In genomic region chr1:37478451-37478871, GRCh38 we compare ENCODE assay signal across 8 cellular contexts. TPM values are rescaled to one million over a fixed set of nuclear protein-coding genes. Genes with fewer than 3 reads are reported as not detected.
DNase-seq lines count a peak whose midpoint lies in the region; ATAC-seq and TF ChIP-seq lines count a peak whose summit lies in the region.

No MANE protein-coding gene starts in this region.

- POLR2A ChIA-PET in RWPE1 (lab: Yijun Ruan, JAX; ENCODE audit: low non-redundant PET), result interaction anchor here (0.6 to 0.9 kb wide), 2 partner anchors 12 to 18 kb away, joined by 3 to 4 read pairs; no protein-coding TSS in a partner anchor

- peak overlapping the region; percentile 94 for H3K9ac ChIP-seq in mammary epithelial cell (ENCODE audit: insufficient read depth, low read length)

- intact Hi-C loops in mammary epithelial cell (cut with micrococcal nuclease), result loop anchor here (5.0 kb wide), 1 partner anchor 214 kb away; the partner anchor contains the start of gene CDCA8
- intact Hi-C loops in ovary (cut with DNase I), result no loop called here

- H3K27ac ChIP-seq in RWPE1 (peak overlapping the region; percentile 100), mammary epithelial cell (ENCODE audit: insufficient read depth, low read depth, low read length) (peak overlapping the region; percentile 96), ovary (peak overlapping the region; percentile 54 to 85)

- ATAC-seq in HG03095 (IDR thresholded peaks at IDR 0.05; ENCODE audit: unreplicated experiment) (no peak), HG02763 (IDR thresholded peaks at IDR 0.05; ENCODE audit: unreplicated experiment) (no peak)

- dilution Hi-C loops in mammary epithelial cell (cut with HindIII; ENCODE audit: low sequenced_read_pairs), result no loop called here

- H3K4me3 ChIP-seq in mammary epithelial cell (replicated peaks in 1 of 3; ENCODE audit: insufficient read depth in 1 of 3, low read depth in 2 of 3, low read length in 3 of 3) (peak overlapping the region; percentile 84 to 87 (median 85)), ovary (no peak overlapping the region)

- in situ Hi-C loops in mammary epithelial cell (cut with MboI; ENCODE audit: low sequenced_read_pairs in 2 of 2), result no loop called here

- no peak overlapping the region for H2AFZ ChIP-seq in mammary epithelial cell (ENCODE audit: low read depth, low read length)

- peaks cover 58% of the 10 kb centered on the region for H3K4me1 ChIP-seq in mammary epithelial cell (ENCODE audit: insufficient read depth, low read length)
- peaks cover 38% of the 10 kb centered on the region for H3K4me1 ChIP-seq in ovary (ENCODE audit: insufficient read depth)

- DNase-seq in GM10266 (ENCODE audit: extremely low spot score), result no peak
- peak; percentile 39 for DNase-seq in RWPE1 (ENCODE audit: low spot score)
- DNase-seq in mammary epithelial cell, result peak; percentile 78
- DNase-seq in ovary, result no peak
- no peak for DNase-seq in NCI-H1930 (lab: John Stamatoyannopoulos, UW)
- no peak for DNase-seq in SKM-1 (lab: John Stamatoyannopoulos, UW; ENCODE audit: unreplicated experiment)

- peak; percentile 11 for TF ChIP-seq CTCF in GM10266 (IDR thresholded peaks at IDR 0.05; ENCODE audit: control insufficient read depth, insufficient read depth, low read depth, missing control alignments)
- 0 out of 2 replicates have a peak, but pooled peaks have one; percentile 13 for TF ChIP-seq CTCF in RWPE1 (conservative IDR thresholded peaks at IDR 0.05; ENCODE audit: low read depth)
- no peak for TF ChIP-seq CTCF in mammary epithelial cell (conservative IDR thresholded peaks at IDR 0.05 in 1 of 2, IDR thresholded peaks at IDR 0.05 in 1 of 2; ENCODE audit: extremely low read depth in 1 of 2, insufficient read depth in 1 of 2, low read depth in 1 of 2, low read length in 2 of 2)
- TF ChIP-seq CTCF in ovary (IDR thresholded peaks at IDR 0.05), result no peak

- no peaks in the 10 kb centered on the region for H4K20me1 ChIP-seq in mammary epithelial cell (ENCODE audit: insufficient read depth, low read length)

- H3K36me3 ChIP-seq in mammary epithelial cell (ENCODE audit: insufficient read depth, low read length), result peaks cover 19% of the 10 kb centered on the region
- H3K36me3 ChIP-seq in ovary, result no peaks in the 10 kb centered on the region

- TF ChIP-seq EP300 in ovary (IDR thresholded peaks at IDR 0.05), result no peak

- CTCF ChIA-PET in RWPE1 (lab: Yijun Ruan, JAX), result interaction anchor here (0.6 to 4.7 kb wide), 6 partner anchors 8 to 924 kb away, joined by 3 to 32 read pairs (median 4); no protein-coding TSS in a partner anchor
- CTCF ChIA-PET in mammary epithelial cell (lab: Charles Lee; ENCODE audit: low non-redundant PET), result interaction anchor here (1.1 kb wide), 1 partner anchor 24 kb away, joined by 3 read pairs; no protein-coding TSS in a partner anchor

- 64% methylated on average over 6 of the region's 8 CpGs for WGBS in mammary epithelial cell (ENCODE audit: low coverage, missing lambda C conversion rate)
- whole genome bisulfite sequencing in ovary, 3 donors, result 87 to 95% (median 92%) methylated on average over 8 of the region's 8 CpGs

- H3K27me3 ChIP-seq in mammary epithelial cell (ENCODE audit: insufficient read depth, low read length), result no peaks in the 10 kb centered on the region
- no peaks in the 10 kb centered on the region for H3K27me3 ChIP-seq in ovary

- TF ChIP-seq POLR2A in ovary (IDR thresholded peaks at IDR 0.05), result no peak

- BruUV-seq in mammary epithelial cell (replicated peaks; lab: Mats Ljungman, UMichigan), result TSS peak; percentile 3

- H3K79me2 ChIP-seq in mammary epithelial cell (ENCODE audit: insufficient read depth, low read length), result peaks cover 93% of the 10 kb centered on the region

- no peaks in the 10 kb centered on the region for H3K9me3 ChIP-seq in mammary epithelial cell (replicated peaks; ENCODE audit: insufficient read depth, low read length)
- H3K9me3 ChIP-seq in ovary, result no peaks in the 10 kb centered on the region

- peak overlapping the region; percentile 97 for H3K4me2 ChIP-seq in mammary epithelial cell (ENCODE audit: insufficient read depth, low read depth, low read length)

RNA-seq across cellular contexts. Expression of gene ZC3H12A, which starts 4.1 kb away (rescaled TPM):
- total RNA-seq in mammary epithelial cell (10 to 100 TPM; 22.0 to 37.9 TPM), ovary (10 to 100 TPM in 3 of 7 donors, 1 to 10 TPM in 4; 5.4 to 86.6 (median 7.2) TPM)
- polyA plus RNA-seq in mammary epithelial cell (18.1 TPM), ovary (1 to 10 TPM; 1.4 to 3.6 TPM)
- 1.6 TPM for polyA minus RNA-seq in mammary epithelial cell

RNA-seq across cellular contexts. Expression of gene MEAF6, which starts 36.1 kb away (rescaled TPM):
- total RNA-seq in mammary epithelial cell (10 to 100 TPM; 61.5 to 64.9 TPM), ovary (10 to 100 TPM; 38.7 to 71.3 (median 64.1) TPM)
- polyA plus RNA-seq in mammary epithelial cell (35.0 TPM), ovary (100 to 1,000 TPM in 1 of 2 donors, 10 to 100 TPM in 1; 62.1 to 108 TPM)
- 41.4 TPM for polyA minus RNA-seq in mammary epithelial cell

Comparison
In these comparisons a context has a peak if more than half of its experiments do, and no peak if none do; other contexts are left out.
1. DNase-seq: peak in RWPE1 (single experiment) and mammary epithelial cell (single experiment); none in GM10266 (single experiment), ovary (0 of 5), NCI-H1930 (0 of 2) and SKM-1 (single experiment).
2. CTCF ChIP-seq: peak in GM10266 (single experiment) and RWPE1 (single experiment); none in mammary epithelial cell (0 of 2) and ovary (0 of 3).
3. Peak in every context shown above with its lines, with median percentiles within 50 percentile points of each other: H3K27ac ChIP-seq.